Comparison of ENCODE assay signal across 3 cellular contexts in the genomic region with DNA sequence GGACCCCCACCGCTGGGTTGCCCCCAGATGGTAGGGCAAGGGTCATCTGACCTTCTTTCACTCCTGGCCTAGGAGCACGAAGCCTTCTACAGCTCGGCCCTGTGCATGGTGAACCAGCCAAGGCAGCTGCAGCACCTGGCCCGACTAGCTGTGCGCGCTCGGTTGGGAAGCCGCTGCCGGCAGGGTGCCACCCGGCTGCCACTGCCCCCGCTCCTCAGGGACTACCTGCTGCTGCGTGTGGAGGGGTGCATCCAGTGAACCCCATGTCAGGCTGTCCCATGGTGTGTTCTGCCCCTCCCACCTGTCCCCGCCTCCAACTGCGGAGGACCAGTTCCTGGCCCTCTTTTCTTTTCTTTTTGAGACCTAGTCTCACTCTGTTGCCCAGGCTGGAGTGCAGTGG.
TF ChIP-seq lines count a peak whose summit lies in the region.

No MANE protein-coding gene starts in this region.

TF ChIP-seq in HEK293, 187 proteins besides CTCF, POLR2A, EP300 and RAD21:
- TF ChIP-seq ZIC2 (tag by site-specific recombination; IDR thresholded peaks at IDR 0.05): peak; percentile 42; the same call in 1 of the 2 replicates
- no peak for TF ChIP-seq OVOL3 (tag by site-specific recombination; IDR thresholded peaks at IDR 0.05)
- no peak for TF ChIP-seq ZBTB49 (tag by site-specific recombination; IDR thresholded peaks at IDR 0.05; ENCODE audit: low read depth)
TF ChIP-seq in HEK293: peak in this region for 1.

TF ChIP-seq in K562, 482 proteins besides CTCF, POLR2A, EP300 and RAD21:
- TF ChIP-seq RBBP5 (IDR thresholded peaks at IDR 0.05; ENCODE audit: borderline replicate concordance, insufficient read depth, low read length, poor library complexity, severe bottlenecking) (no peak), RFX5 (IDR thresholded peaks at IDR 0.05; ENCODE audit: low read depth, low read length) (no peak), ZNF655 (CRISPR knock-in tag; IDR thresholded peaks at IDR 0.05) (no peak), POLR2G (IDR thresholded peaks at IDR 0.05; ENCODE audit: low read depth, low read length) (peak; percentile 40; the same call in 1 of the 2 replicates), DACH1 (IDR thresholded peaks at IDR 0.05; ENCODE audit: partially characterized antibody) (no peak), CEBPZ (IDR thresholded peaks at IDR 0.05; ENCODE audit: borderline replicate concordance, low read depth, low read length) (no peak), RBFOX2 (IDR thresholded peaks at IDR 0.05; ENCODE audit: low read depth, low read length) (peak; percentile 38; the same call in 1 of the 2 replicates), NUFIP1 (IDR thresholded peaks at IDR 0.05; ENCODE audit: partially characterized antibody) (no peak)
TF ChIP-seq in K562: peak in this region for 2.

TF ChIP-seq in SK-N-SH, 30 proteins besides CTCF, POLR2A, EP300 and RAD21:
- no peak for TF ChIP-seq ELF1 (IDR thresholded peaks at IDR 0.05)
- no peak for TF ChIP-seq FOSL2 (IDR thresholded peaks at IDR 0.05; ENCODE audit: borderline replicate concordance, low read depth)
- TF ChIP-seq SMC3 (IDR thresholded peaks at IDR 0.05; ENCODE audit: low read depth, low read length): no peak
- TF ChIP-seq, protein P1, sequence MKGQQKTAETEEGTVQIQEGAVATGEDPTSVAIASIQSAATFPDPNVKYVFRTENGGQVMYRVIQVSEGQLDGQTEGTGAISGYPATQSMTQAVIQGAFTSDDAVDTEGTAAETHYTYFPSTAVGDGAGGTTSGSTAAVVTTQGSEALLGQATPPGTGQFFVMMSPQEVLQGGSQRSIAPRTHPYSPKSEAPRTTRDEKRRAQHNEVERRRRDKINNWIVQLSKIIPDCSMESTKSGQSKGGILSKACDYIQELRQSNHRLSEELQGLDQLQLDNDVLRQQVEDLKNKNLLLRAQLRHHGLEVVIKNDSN (IDR thresholded peaks at IDR 0.05; ENCODE audit: borderline replicate concordance, low read depth): no peak
- no peak for TF ChIP-seq YY1 (IDR thresholded peaks at IDR 0.05; ENCODE audit: low read depth)
- no peak for TF ChIP-seq RFX5 (IDR thresholded peaks at IDR 0.05; ENCODE audit: low read length)
- no peak for TF ChIP-seq MEF2A (IDR thresholded peaks at IDR 0.05; ENCODE audit: borderline replicate concordance, low read depth)
